Comparison of ENCODE assay signal across 22 cellular contexts in genomic region chr19:45567609-45568008, GRCh38. TPM values are rescaled to one million over a fixed set of nuclear protein-coding genes. Genes with fewer than 3 reads are reported as not detected.
A peak's percentile ranks its signal among the peaks of the same experiment; 100 is the strongest.
DNase-seq lines count a peak whose midpoint lies in the region; ATAC-seq, FAIRE-seq and TF ChIP-seq lines count a peak whose summit lies in the region.
"Had no signal": no experiment of that assay in that cellular context is flagged by ENCODE, and none has a peak within 500 bp of the region (broad histone marks: within the 10 kb centered on the region; RNA-seq: fewer than 3 reads in every experiment).

No MANE protein-coding gene starts in this region.

- POLR2A ChIA-PET in MCF 10A (lab: Yijun Ruan, JAX) = interaction anchor here (1.3 to 2.2 kb wide), 2 partner anchors 10 to 20 kb away, joined by 3 to 11 read pairs; no protein-coding TSS in a partner anchor

- peak overlapping the region; percentile 41 for H3K27ac Mint-ChIP-seq in MCF 10A (ENCODE audit: low read depth, unreplicated experiment)
- no peak overlapping the region for H3K27ac Mint-ChIP-seq in activated naive CD8-positive, alpha-beta T cell treated with anti-CD3 and anti-CD28 coated beads for 36 hours

- no peaks in the 10 kb centered on the region for H3K27me3 Mint-ChIP-seq in MCF 10A (ENCODE audit: insufficient read depth, unreplicated experiment)
- H3K27me3 Mint-ChIP-seq in activated naive CD8-positive, alpha-beta T cell treated with anti-CD3 and anti-CD28 coated beads for 36 hours = no peaks in the 10 kb centered on the region
- H3K27me3 Mint-ChIP-seq: CD8-positive, alpha-beta memory T cell had no signal

- H3K4me3 ChIP-seq in breast epithelium (no peak overlapping the region), RWPE2 (ENCODE audit: severe bottlenecking) (no peak overlapping the region), keratinocyte (ENCODE audit: control insufficient read depth in 2 of 3, extremely low read depth in 1 of 3, insufficient read depth in 2 of 3, low read depth in 1 of 3, low read length in 3 of 3) (no peak overlapping the region), vagina (no peak overlapping the region)

- H3K9me3 ChIP-seq in breast epithelium (no peaks in the 10 kb centered on the region), RWPE2 (ENCODE audit: severe bottlenecking) (no peaks in the 10 kb centered on the region), keratinocyte (ENCODE audit: control insufficient read depth, low read depth, low read length) (no peaks in the 10 kb centered on the region), vagina (no peaks in the 10 kb centered on the region)

- no peaks in the 10 kb centered on the region for H3K9me1 ChIP-seq in keratinocyte (ENCODE audit: control insufficient read depth, extremely low read depth, insufficient read depth, low read length)

- no peaks in the 10 kb centered on the region for H3K36me3 Mint-ChIP-seq in MCF 10A (ENCODE audit: insufficient read depth, unreplicated experiment)
- no peaks in the 10 kb centered on the region for H3K36me3 Mint-ChIP-seq in activated naive CD8-positive, alpha-beta T cell treated with anti-CD3 and anti-CD28 coated beads for 36 hours
- H3K36me3 Mint-ChIP-seq: CD8-positive, alpha-beta memory T cell had no signal

- H3K27me3 ChIP-seq in breast epithelium (no peaks in the 10 kb centered on the region), RWPE2 (ENCODE audit: insufficient read depth, poor library complexity, severe bottlenecking) (no peaks in the 10 kb centered on the region), keratinocyte (ENCODE audit: control insufficient read depth, extremely low read depth, insufficient read depth, low read length) (no peaks in the 10 kb centered on the region), vagina (no peaks in the 10 kb centered on the region)

- H3K4me3 Mint-ChIP-seq in MCF 10A (ENCODE audit: unreplicated experiment) = no peak overlapping the region
- H3K4me3 Mint-ChIP-seq in activated naive CD8-positive, alpha-beta T cell treated with anti-CD3 and anti-CD28 coated beads for 36 hours = no peak overlapping the region
- H3K4me3 Mint-ChIP-seq: CD8-positive, alpha-beta memory T cell had no signal

- H3K79me2 ChIP-seq in keratinocyte (ENCODE audit: control insufficient read depth, insufficient read depth, low read length) = peaks cover 18% of the 10 kb centered on the region

- DNase-seq in MCF 10A (ENCODE audit: unreplicated experiment) (no peak), breast epithelium (ENCODE audit: low spot score in 2 of 2) (no peak), RWPE2 (ENCODE audit: low spot score) (no peak), keratinocyte (ENCODE audit: low read depth, low spot score) (no peak), vagina (ENCODE audit: extremely low spot score in 2 of 2) (no peak)
- no peak for DNase-seq in effector CD4-positive, alpha-beta T cell
- no peak for DNase-seq in stimulated activated CD4-positive, alpha-beta T cell treated with anti-CD3 and anti-CD28 coated beads, Interleukin-4, amount 100 ng/mL, for 1 hour
- no peak for DNase-seq in activated naive CD8-positive, alpha-beta T cell treated with anti-CD3 and anti-CD28 coated beads for 36 hours
- DNase-seq: 8988T; CD8-positive, alpha-beta memory T cell; DMS79; H7; NCI-H1436; NCI-H2029; NCI-H2171; NCI-H446 treated with DMSO at 0.1 percent for 48 hours; NCI-H748 treated with DMSO at 0.1 percent for 48 hours; OCI-M1 had no signal

- H3K9ac ChIP-seq in keratinocyte (ENCODE audit: control insufficient read depth, extremely low read depth, insufficient read depth, low read length) = no peak overlapping the region

- H3K27ac ChIP-seq in breast epithelium (no peak overlapping the region), RWPE2 (ENCODE audit: poor library complexity, severe bottlenecking) (peak overlapping the region; percentile 92), keratinocyte (ENCODE audit: control insufficient read depth, insufficient read depth, low read length) (peak overlapping the region; percentile 62), vagina (peak overlapping the region; percentile 62)
- H3K27ac ChIP-seq: HL-60 had no signal

- TF ChIP-seq CTCF in MCF 10A (IDR thresholded peaks at IDR 0.05; ENCODE audit: unreplicated experiment) = no peak
- TF ChIP-seq CTCF in breast epithelium (IDR thresholded peaks at IDR 0.05) = no peak
- no peak for TF ChIP-seq CTCF in RWPE2 (IDR thresholded peaks at IDR 0.05; ENCODE audit: poor library complexity, severe bottlenecking)
- no peak for TF ChIP-seq CTCF in keratinocyte (optimal IDR thresholded peaks at IDR 0.05 in 1 of 3, IDR thresholded peaks at IDR 0.05 in 1 of 3, conservative IDR thresholded peaks at IDR 0.05 in 1 of 3; ENCODE audit: extremely low read depth in 1 of 3, insufficient read depth in 2 of 3, low read length in 3 of 3)
- TF ChIP-seq CTCF in vagina (IDR thresholded peaks at IDR 0.05) = no peak

- no peaks in the 10 kb centered on the region for H3K36me3 ChIP-seq in breast epithelium
- no peaks in the 10 kb centered on the region for H3K36me3 ChIP-seq in RWPE2 (ENCODE audit: low read depth)
- peaks cover 0 to 4% of the 10 kb centered on the region in 2 experiments for H3K36me3 ChIP-seq in keratinocyte (ENCODE audit: control insufficient read depth in 2 of 2, extremely low read depth in 1 of 2, insufficient read depth in 2 of 2, low read length in 2 of 2)
- no peaks in the 10 kb centered on the region for H3K36me3 ChIP-seq in vagina

- CTCF ChIA-PET in MCF 10A (lab: Yijun Ruan, JAX) = interaction anchor here (0.6 to 1.6 kb wide), 4 partner anchors 9 to 714 kb away, joined by 3 to 6 read pairs (median 3); no protein-coding TSS in a partner anchor

- BruUV-seq in MCF 10A (replicated peaks; lab: Mats Ljungman, UMichigan) = no TSS peak

- TF ChIP-seq POLR2A in breast epithelium (IDR thresholded peaks at IDR 0.05) (no peak), vagina (IDR thresholded peaks at IDR 0.05) (no peak)

- intact Hi-C loops in MCF 10A (cut with micrococcal nuclease) = loop anchor here (5.0 kb wide), 1 partner anchor 60 kb away; the partner anchor contains the start of gene VASP
- intact Hi-C loops in breast epithelium (cut with DNase I; ENCODE audit: low total_unique reads) = no loop called here
- intact Hi-C loops in vagina (cut with DNase I) = no loop called here

- H3K4me2 ChIP-seq in keratinocyte (ENCODE audit: control insufficient read depth, extremely low read depth, insufficient read depth, low read depth, low read length) = no peak overlapping the region

- H2AFZ ChIP-seq in keratinocyte (ENCODE audit: control insufficient read depth, low read length) = no peak overlapping the region

- peak; percentile 72 for FAIRE-seq in keratinocyte (lab: Jason Lieb, UNC)
- FAIRE-seq: D721Med had no signal

- H3K4me1 ChIP-seq in breast epithelium (no peaks in the 10 kb centered on the region), RWPE2 (ENCODE audit: insufficient read depth, poor library complexity, severe bottlenecking) (peaks cover 28% of the 10 kb centered on the region), keratinocyte (ENCODE audit: control insufficient read depth, extremely low read depth, insufficient read depth, low read length) (peaks cover 26% of the 10 kb centered on the region), vagina (peaks cover 26% of the 10 kb centered on the region)

- ATAC-seq in RWPE2 (ENCODE audit: low read depth) = no peak

- H3K9me3 Mint-ChIP-seq in MCF 10A (ENCODE audit: unreplicated experiment) = no peaks in the 10 kb centered on the region
- no peaks in the 10 kb centered on the region for H3K9me3 Mint-ChIP-seq in activated naive CD8-positive, alpha-beta T cell treated with anti-CD3 and anti-CD28 coated beads for 36 hours
- H3K9me3 Mint-ChIP-seq: CD8-positive, alpha-beta memory T cell had no signal

- H4K20me1 ChIP-seq in keratinocyte (ENCODE audit: control insufficient read depth, extremely low read depth, insufficient read depth, low read length) = no peaks in the 10 kb centered on the region

- dilution Hi-C loops in keratinocyte (cut with MboI; ENCODE audit: extremely low pct_ligation_motif_present, low sequenced_read_pairs) = no loop called here

- peaks cover 25% of the 10 kb centered on the region for H3K4me1 Mint-ChIP-seq in MCF 10A (ENCODE audit: insufficient read depth, unreplicated experiment)
- H3K4me1 Mint-ChIP-seq in activated naive CD8-positive, alpha-beta T cell treated with anti-CD3 and anti-CD28 coated beads for 36 hours = peaks cover 22% of the 10 kb centered on the region

RNA-seq across cellular contexts. Expression of gene OPA3, which starts 17.0 kb away (rescaled TPM):
- total RNA-seq in MCF 10A (2022) (16.8 and 17.3 TPM in 2 replicates), breast epithelium (10 to 100 TPM in 1 of 3 donors, 1 to 10 TPM in 2; 6.6 to 11.4 (median 7.2) TPM), vagina (6.6 TPM)
- 11.9 to 16.5 TPM (median 16.5 TPM) in 3 replicates for polyA plus RNA-seq in keratinocyte
- 1.5 TPM for polyA plus RNA-seq in keratinocyte (2011; ENCODE audit: low read depth)
- 17.6 and 18.3 TPM in 2 replicates for polyA plus RNA-seq in keratinocyte (2011; cell fraction: cytosol; rRNA removed)
- 16.5 and 23.5 TPM in 2 replicates for polyA plus RNA-seq in keratinocyte (2011; cell fraction: nucleus; rRNA removed)
- polyA plus RNA-seq in keratinocyte (2012; ENCODE audit: low replicate concordance) = 5.5 and 11.4 TPM in 2 replicates
- 14.4 to 24.5 TPM (median 20.5 TPM) in 3 replicates for polyA minus RNA-seq in keratinocyte
- polyA minus RNA-seq in keratinocyte (2011; cell fraction: cytosol; rRNA and poly(A)+ RNA removed) = 9.2 TPM
- polyA minus RNA-seq in keratinocyte (2011; cell fraction: nucleus; rRNA and poly(A)+ RNA removed) = 5.6 and 10.1 TPM in 2 replicates
- total RNA-seq in activated naive CD8-positive, alpha-beta T cell treated with anti-CD3 and anti-CD28 coated beads for 36 hours = 10 to 100 TPM; 14.7 to 15.1 TPM

RNA-seq across cellular contexts. Expression of gene GPR4, which starts 34.4 kb away (rescaled TPM):
- total RNA-seq in MCF 10A (2022) = not detected in 2 replicates
- total RNA-seq in breast epithelium = 1 to 10 TPM; 1.1 to 8.8 (median 1.2) TPM
- 0.13 to 0.14 TPM in 2 of 3 replicates, not detected in the other for polyA plus RNA-seq in keratinocyte
- polyA plus RNA-seq in keratinocyte (2011; ENCODE audit: low read depth) = not detected
- 0.03 TPM in 1 of 2 replicates, not detected in the other for polyA plus RNA-seq in keratinocyte (2011; cell fraction: cytosol; rRNA removed)
- 0.40 TPM in 1 of 2 replicates, not detected in the other for polyA plus RNA-seq in keratinocyte (2011; cell fraction: nucleus; rRNA removed)
- polyA plus RNA-seq in keratinocyte (2012; ENCODE audit: low replicate concordance) = 0.04 TPM in 1 of 2 replicates, not detected in the other
- 0.07 TPM in 1 of 3 replicates, not detected in the others for polyA minus RNA-seq in keratinocyte
- not detected for polyA minus RNA-seq in keratinocyte (2011; cell fraction: cytosol; rRNA and poly(A)+ RNA removed)
- polyA minus RNA-seq in keratinocyte (2011; cell fraction: nucleus; rRNA and poly(A)+ RNA removed) = not detected in 2 replicates
- total RNA-seq in vagina = 3.4 TPM
- total RNA-seq in activated naive CD8-positive, alpha-beta T cell treated with anti-CD3 and anti-CD28 coated beads for 36 hours = not detected
- total RNA-seq: CD8-positive, alpha-beta memory T cell; LHCN-M2; SK-MEL-5 had no signal
- polyA plus RNA-seq: CD8-positive, alpha-beta memory T cell had no signal

Comparison
In these comparisons a context has a peak if more than half of its experiments do, and no peak if none do; other contexts are left out.
1. H3K27ac ChIP-seq: peak in RWPE2 (single experiment), keratinocyte (single experiment) and vagina (single experiment); none in breast epithelium (0 of 2).